In genomic region chr7:12357508-12357907, GRCh38 we compare ENCODE assay signal across 12 cellular contexts.
DNase-seq lines count a peak whose midpoint lies in the region; ATAC-seq and TF ChIP-seq lines count a peak whose summit lies in the region.
"Had no signal": no experiment of that assay in that cellular context is flagged by ENCODE, and none has a peak within 500 bp of the region (broad histone marks: within the 10 kb centered on the region; RNA-seq: fewer than 3 reads in every experiment).

No MANE protein-coding gene starts in this region.

- peak; percentile 93 for ATAC-seq in GM19351 (IDR thresholded peaks at IDR 0.05; ENCODE audit: unreplicated experiment)
- peak; percentile 62 for ATAC-seq in HG02840 (IDR thresholded peaks at IDR 0.05; ENCODE audit: low FRiP score, unreplicated experiment)
- peak; percentile 85 for ATAC-seq in HG03521 (IDR thresholded peaks at IDR 0.05; ENCODE audit: unreplicated experiment)
- ATAC-seq: activated T-helper 17 cell treated with anti-CD3 and anti-CD28 coated beads, Interleukin-2, amount 50 U/mL, for 72 hours; mucosa of descending colon had no signal

- DNase-seq in GM13976 (ENCODE audit: low spot score) (peak; percentile 7), NOMO-1 (lab: John Stamatoyannopoulos, UW; ENCODE audit: unreplicated experiment in 2 of 2) (no peak), NCI-H146 (lab: John Stamatoyannopoulos, UW) (no peak), NCI-H187 (lab: John Stamatoyannopoulos, UW) (no peak)
- DNase-seq in stimulated activated CD4-positive, alpha-beta T cell treated with anti-CD3 and anti-CD28 coated beads, Interleukin-15, amount 100 ng/mL, for 24 hours, result no peak
- DNase-seq: activated CD4-positive, alpha-beta T cell treated with anti-CD3 and anti-CD28 coated beads for 4 hours; mucosa of descending colon; NCI-H446 treated with DMSO at 0.1 percent for 48 hours had no signal

- TF ChIP-seq CTCF in GM13976 (IDR thresholded peaks at IDR 0.05; ENCODE audit: borderline replicate concordance, control extremely low read depth, extremely low read depth, insufficient read depth, missing control alignments), result no peak

- in situ Hi-C loops in GM13976 (cut with MboI; ENCODE audit: low sequenced_read_pairs, unreplicated experiment), result no loop called here
